In the genomic region with DNA sequence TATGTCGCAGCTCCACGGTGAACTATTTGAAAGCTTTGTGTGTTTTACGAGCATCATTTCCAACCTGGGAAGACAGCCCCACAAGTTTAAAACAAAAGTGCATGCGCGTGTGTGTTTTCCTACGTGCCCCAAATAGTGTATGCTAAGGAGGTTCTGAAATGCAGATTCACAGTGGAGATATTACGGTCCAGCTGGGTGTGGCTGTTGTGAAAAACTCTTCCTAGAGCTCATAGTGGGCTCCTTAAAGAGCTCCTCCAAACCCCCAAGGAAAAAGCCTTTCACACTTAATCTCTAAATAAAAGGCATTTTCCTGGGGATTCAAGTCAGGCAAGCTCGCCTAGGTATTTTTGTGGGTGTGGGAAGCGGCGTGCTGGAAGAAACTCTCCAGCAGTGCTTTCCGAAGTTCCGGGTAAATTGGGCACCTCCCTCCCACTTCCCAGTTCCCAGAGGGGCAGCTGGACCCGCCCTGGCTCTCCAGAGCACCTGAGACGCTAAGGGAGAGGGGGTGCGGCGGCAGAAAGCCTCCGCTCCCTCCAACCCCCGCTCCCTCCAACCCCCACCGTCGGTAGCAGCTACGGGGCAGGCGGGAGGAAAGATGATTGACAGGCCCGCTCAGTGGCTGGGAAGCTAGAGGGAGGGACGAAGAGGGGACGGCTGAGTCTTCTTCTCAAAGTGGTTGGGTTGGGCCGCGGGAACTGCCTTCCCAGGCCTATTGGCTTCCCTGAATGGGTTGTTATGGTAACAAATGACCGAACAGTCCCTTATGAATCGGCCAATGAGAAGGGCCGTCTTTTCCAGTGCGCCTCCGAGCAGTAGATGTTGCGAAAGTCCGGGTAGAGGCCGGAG, we compare ENCODE assay signal across 7 cellular contexts. TPM values are rescaled to one million over a fixed set of nuclear protein-coding genes. Genes with fewer than 3 reads are reported as not detected.
DNase-seq lines count a peak whose midpoint lies in the region; ATAC-seq, FAIRE-seq and TF ChIP-seq lines count a peak whose summit lies in the region.

No MANE protein-coding gene starts in this region.

- H3K4me2 ChIP-seq in GM12878 (ENCODE audit: control insufficient read depth, insufficient read depth) = peak overlapping the region; percentile 86

- TF ChIP-seq POLR2A in GM18505 (IDR thresholded peaks at IDR 0.05; ENCODE audit: borderline replicate concordance, extremely low read depth, insufficient read depth, insufficient read length) = no peak
- no peak for TF ChIP-seq POLR2A in GM12878 (IDR thresholded peaks at IDR 0.05; ENCODE audit: low read depth, low read length)

- peaks cover 3% of the 10 kb centered on the region; the same call in 1 of the 2 replicates for H3K4me1 ChIP-seq in GM12878 (ENCODE audit: control insufficient read depth, insufficient read depth, low read length)
- H3K4me1 ChIP-seq in rectal smooth muscle tissue (ENCODE audit: control insufficient read depth, insufficient read depth, low read length) = peaks cover 7% of the 10 kb centered on the region

- in situ Hi-C loops in GM12878 (cut with MboI) = loop anchor here (5.0 kb wide), 2 partner anchors 84 to 254 kb away; partner anchors contain the start of genes DDIAS, PRCP and RAB30

- ATAC-seq in GM18505 (IDR thresholded peaks at IDR 0.05; ENCODE audit: unreplicated experiment) (peak; percentile 92), HG02943 (IDR thresholded peaks at IDR 0.05; ENCODE audit: low read depth, unreplicated experiment) (peak; percentile 93), GM12878 (peak; percentile 89)

- RAD21 ChIA-PET in GM12878 (lab: Charles Lee; ENCODE audit: unreplicated experiment) = interaction anchor here (0.6 to 2.9 kb wide), 34 partner anchors 9 to 289 kb away, joined by 3 to 27 read pairs (median 4); partner anchors contain the start of genes DDIAS, PRCP and RAB30

- H3K9me3 ChIP-seq in GM12878 (replicated peaks; ENCODE audit: control insufficient read depth, insufficient read depth, low read length) = no peaks in the 10 kb centered on the region

- H3K9ac ChIP-seq in GM12878 (ENCODE audit: control insufficient read depth, insufficient read depth, low read length) (peak overlapping the region; percentile 86), rectal smooth muscle tissue (ENCODE audit: low read length) (peak overlapping the region; percentile 94)

- no peak for TF ChIP-seq RAD21 in GM12878 (IDR thresholded peaks at IDR 0.05; ENCODE audit: insufficient read depth, low read depth, low read length)

- BruUV-seq in GM12878 (replicated peaks; lab: Mats Ljungman, UMichigan) = TSS peak; percentile 95

- H2AFZ ChIP-seq in GM12878 (ENCODE audit: control insufficient read depth, low read depth, low read length) = peak overlapping the region; percentile 92

- H3K27ac ChIP-seq in GM12878 (ENCODE audit: control insufficient read depth, insufficient read depth) (peak overlapping the region; percentile 85), rectal smooth muscle tissue (ENCODE audit: low read depth, low read length) (peak overlapping the region; percentile 81)

- SMC1A ChIA-PET in GM12878 (lab: Charles Lee; ENCODE audit: uncharacterized antibody, unreplicated experiment) = interaction anchor here (0.6 to 3.9 kb wide), 35 partner anchors 11 to 1216 kb away, joined by 3 to 48 read pairs (median 5); partner anchors contain the start of genes DDIAS and RAB30

- intact Hi-C loops in GM12878 (cut with micrococcal nuclease; ENCODE audit: unreplicated experiment) = loop anchor here (2.0 to 5.0 kb wide), 5 partner anchors 40 to 254 kb away; partner anchors contain the start of genes DDIAS and PRCP

- peaks cover 0 to 13% of the 10 kb centered on the region in 2 experiments; a peak in 2 of 4 replicates for H3K36me3 ChIP-seq in GM12878 (ENCODE audit: control insufficient read depth in 2 of 2, insufficient read depth in 2 of 2, low read length in 1 of 2)
- no peaks in the 10 kb centered on the region for H3K36me3 ChIP-seq in rectal smooth muscle tissue (ENCODE audit: control insufficient read depth, insufficient read depth, low read length)

- CTCF ChIA-PET in GM12878 (lab: Yijun Ruan, JAX) = interaction anchor here (0.8 to 4.3 kb wide), 21 partner anchors 13 to 289 kb away, joined by 3 to 18 read pairs (median 4); partner anchors contain the start of gene DDIAS

- peaks cover 2% of the 10 kb centered on the region for H4K20me1 ChIP-seq in GM12878 (ENCODE audit: control insufficient read depth, insufficient read depth)

- POLR2A ChIA-PET in GM12878 (lab: Charles Lee) = interaction anchor here (0.5 to 4.1 kb wide), 38 partner anchors 8 to 410 kb away, joined by 3 to 42 read pairs (median 5); partner anchors contain the start of genes ANKRD42, CCDC90B, DDIAS and PRCP

- no peak; a peak in 1 of 4 replicates for TF ChIP-seq EP300 in GM12878 (IDR thresholded peaks at IDR 0.05; ENCODE audit: borderline replicate concordance in 1 of 2, control insufficient read depth in 1 of 2, low read depth in 2 of 2, low read length in 2 of 2)

- DNase-seq in NCI-H187 (lab: John Stamatoyannopoulos, UW) = peak; percentile 98 to 100
- peak; percentile 84 to 100 (median 98) for DNase-seq in T-helper 2 cell
- peak; percentile 100 for DNase-seq in GM12878 (ENCODE audit: low read depth, low spot score)
- peak; percentile 99 to 100 for DNase-seq in hippocampal formation (lab: John Stamatoyannopoulos, UW)

- H3K4me3 ChIP-seq in GM12878 = peak overlapping the region; percentile 80
- H3K4me3 ChIP-seq in rectal smooth muscle tissue (ENCODE audit: low read length) = peak overlapping the region; percentile 62

- FAIRE-seq in GM12878 (lab: Jason Lieb, UNC) = peak; percentile 97

- under 1% methylated on average over 35 of the region's 35 CpGs for WGBS in GM12878 (ENCODE audit: insufficient coverage, insufficient replicate concordance, low lambda C conversion rate, missing lambda C conversion rate)

- H3K79me2 ChIP-seq in GM12878 (ENCODE audit: control insufficient read depth, insufficient read depth, low read length) = peaks cover 48% of the 10 kb centered on the region

- no peak for TF ChIP-seq CTCF in GM12878 (IDR thresholded peaks at IDR 0.05 in 2 of 3, conservative IDR thresholded peaks at IDR 0.05 in 1 of 3; ENCODE audit: control insufficient read depth in 2 of 3, extremely low read depth in 1 of 3, insufficient read depth in 1 of 3, low read depth in 3 of 3, low read length in 3 of 3)

- no peaks in the 10 kb centered on the region for H3K27me3 ChIP-seq in GM12878 (replicated peaks in 1 of 2; ENCODE audit: control insufficient read depth in 2 of 2, insufficient read depth in 2 of 2, low read length in 1 of 2)
- H3K27me3 ChIP-seq in rectal smooth muscle tissue (ENCODE audit: control insufficient read depth, insufficient read depth, low read length) = no peaks in the 10 kb centered on the region

TF ChIP-seq in GM12878, 131 proteins besides CTCF, POLR2A, EP300 and RAD21 (continues in another document):
- TF ChIP-seq HDGF (IDR thresholded peaks at IDR 0.05) (no peak), RCOR1 (conservative IDR thresholded peaks at IDR 0.05; ENCODE audit: low read depth, low read length) (no peak)

RNA-seq across cellular contexts. Expression of gene PCF11, which starts 0.6 kb away (rescaled TPM):
- total RNA-seq in GM12878 (2013; cell fraction: nucleolus; rRNA removed) = 240 TPM in 2 replicates
- total RNA-seq in GM12878 (2014; rRNA removed) (43.2 and 51.2 TPM in 2 replicates), GM12878 (2014; rRNA removed; fragmentation: Illumina TruSeq; extraction: Trizol) (65.4 and 68.4 TPM in 2 replicates), GM12878 (2021) (56.2 and 59.2 TPM in 2 replicates)
- 22.5 TPM for polyA plus RNA-seq in GM12878 (2011; ENCODE audit: low read depth)
- polyA plus RNA-seq in GM12878 (2011; rRNA removed) (90.4 and 129 TPM in 2 replicates), GM12878 (2014; fragmentation: Illumina TruSeq; extraction: Trizol) (52.8 and 60.5 TPM in 2 replicates), GM12878 (2014; fragmentation: Nextera tagmentation; extraction: Ambion mirVana) (10 to 100 TPM in 1 of 2 experiments, 1 to 10 TPM in 1; 9.2 to 10.1 TPM), GM12878 (2014; rRNA removed) (58.3 and 60.7 TPM in 2 replicates), GM12878 (2016; fragmentation: Nextera tagmentation; extraction: Ambion mirVana) (10 to 100 TPM; 20.9 to 22.8 TPM)
- polyA plus RNA-seq in GM12878 (2011; cell fraction: cytosol; rRNA removed) = 48.7 and 66.2 TPM in 2 replicates
- 174 and 185 TPM in 2 replicates for polyA plus RNA-seq in GM12878 (2011; cell fraction: nucleus; rRNA removed)
- polyA plus RNA-seq in GM12878 (2012) = 43.7 and 50.5 TPM in 2 replicates
- polyA minus RNA-seq in GM12878 (2011; rRNA and poly(A)+ RNA removed) = 69.5 and 93.1 TPM in 2 replicates
- 17.2 and 34.0 TPM in 2 replicates for polyA minus RNA-seq in GM12878 (2011; cell fraction: cytosol; rRNA and poly(A)+ RNA removed)
- polyA minus RNA-seq in GM12878 (2011; cell fraction: nucleus; rRNA and poly(A)+ RNA removed) = 150 and 205 TPM in 2 replicates

RNA-seq across cellular contexts. Expression of gene ANKRD42, which starts 37.1 kb away (rescaled TPM):
- total RNA-seq in GM12878 (2013; cell fraction: nucleolus; rRNA removed) = 3.8 and 4.2 TPM in 2 replicates
- total RNA-seq in GM12878 (2014; rRNA removed) = 1.7 and 1.9 TPM in 2 replicates
- total RNA-seq in GM12878 (2014; rRNA removed; fragmentation: Illumina TruSeq; extraction: Trizol) = 1.4 and 1.5 TPM in 2 replicates
- 1.4 and 2.9 TPM in 2 replicates for total RNA-seq in GM12878 (2021)
- polyA plus RNA-seq in GM12878 (2011; ENCODE audit: low read depth) = 1.3 TPM
- polyA plus RNA-seq in GM12878 (2011; rRNA removed) = 2.2 and 2.5 TPM in 2 replicates
- 0.90 and 1.4 TPM in 2 replicates for polyA plus RNA-seq in GM12878 (2011; cell fraction: cytosol; rRNA removed)
- polyA plus RNA-seq in GM12878 (2011; cell fraction: nucleus; rRNA removed) = 1.2 TPM in 2 replicates
- 1.7 TPM in 2 replicates for polyA plus RNA-seq in GM12878 (2012)
- 1.7 and 2.2 TPM in 2 replicates for polyA plus RNA-seq in GM12878 (2014; fragmentation: Illumina TruSeq; extraction: Trizol)
- polyA plus RNA-seq in GM12878 (2014; fragmentation: Nextera tagmentation; extraction: Ambion mirVana) = 1 to 10 TPM in 1 of 2 experiments, under 1 TPM in 1; 0.68 to 2.0 TPM
- 1.5 and 1.8 TPM in 2 replicates for polyA plus RNA-seq in GM12878 (2014; rRNA removed)
- 1 to 10 TPM; 3.0 to 3.2 TPM for polyA plus RNA-seq in GM12878 (2016; fragmentation: Nextera tagmentation; extraction: Ambion mirVana)
- 1.5 and 3.3 TPM in 2 replicates for polyA minus RNA-seq in GM12878 (2011; rRNA and poly(A)+ RNA removed)
- 0.83 and 1.7 TPM in 2 replicates for polyA minus RNA-seq in GM12878 (2011; cell fraction: cytosol; rRNA and poly(A)+ RNA removed)
- polyA minus RNA-seq in GM12878 (2011; cell fraction: nucleus; rRNA and poly(A)+ RNA removed) = 0.73 and 1.4 TPM in 2 replicates

Comparison
In these comparisons a context has a peak if more than half of its experiments do, and no peak if none do; other contexts are left out.
1. Peak in every context shown above with its lines: DNase-seq, ATAC-seq, H3K4me3 ChIP-seq and H3K27ac ChIP-seq.